In the genomic region with DNA sequence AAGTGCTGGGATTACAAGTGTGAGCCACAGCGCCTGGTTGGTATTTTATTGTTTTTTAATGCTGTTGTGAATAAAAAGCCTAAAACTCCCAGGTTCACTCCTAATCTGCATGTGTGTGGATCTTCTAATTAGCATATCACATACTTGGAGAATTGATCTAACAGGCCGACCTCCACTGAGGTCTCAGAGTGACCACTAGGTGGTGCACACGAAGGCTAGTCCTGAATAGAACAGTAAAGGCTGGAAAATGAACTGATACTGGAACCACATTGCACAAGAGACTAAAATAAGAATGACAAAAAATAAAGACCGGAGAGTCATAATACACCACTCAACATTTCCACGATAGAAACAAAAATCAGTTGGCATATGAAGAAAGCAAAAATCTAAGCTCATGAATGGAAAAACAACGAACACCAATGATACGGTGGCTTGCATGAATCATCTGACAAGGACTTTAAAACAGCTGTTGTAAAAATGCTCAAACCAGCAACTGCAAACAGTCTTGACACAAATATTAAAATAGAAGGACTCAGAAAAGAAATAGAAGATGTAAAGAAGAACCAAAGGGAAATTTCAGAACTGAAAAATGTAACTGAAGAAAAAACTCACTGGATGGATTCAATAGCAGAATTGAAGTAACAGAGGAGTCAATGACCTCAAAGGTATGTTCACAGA, we compare ENCODE assay signal across 9 cellular contexts. TPM values are rescaled to one million over a fixed set of nuclear protein-coding genes. Genes with fewer than 3 reads are reported as not detected.
DNase-seq lines count a peak whose midpoint lies in the region; ATAC-seq and TF ChIP-seq lines count a peak whose summit lies in the region.
"Had no signal": no experiment of that assay in that cellular context is flagged by ENCODE, and none has a peak within 500 bp of the region (broad histone marks: within the 10 kb centered on the region; RNA-seq: fewer than 3 reads in every experiment).

No MANE protein-coding gene starts in this region.

- DNase-seq in DMS53 (lab: John Stamatoyannopoulos, UW) (peak; percentile 69), DMS53 treated with DMSO at 0.1 percent for 48 hours (lab: John Stamatoyannopoulos, UW; ENCODE audit: unreplicated experiment) (no peak), iPS-NIHi11 (ENCODE audit: low spot score) (peak; percentile 56), upper lobe of left lung (peak in 1 of 2 donors; percentile 63), NCI-H2227 treated with DMSO at 0.1 percent for 48 hours (lab: John Stamatoyannopoulos, UW) (no peak), pons (ENCODE audit: low spot score) (no peak)
- DNase-seq in activated CD8-positive, alpha-beta memory T cell treated with anti-CD3 and anti-CD28 coated beads, Interleukin-2, amount 50 U/mL, for 4 hours = peak; percentile 30

- 51 to 57% methylated on average over 7 of the region's 7 CpGs for WGBS in upper lobe of left lung, 2 donors

- H3K36me3 ChIP-seq in upper lobe of left lung = no peaks in the 10 kb centered on the region
- H3K36me3 ChIP-seq: BLaER1 treated with 17β-estradiol and CSF1 and Interleukin-3, amounts not matched to agents 10 nM and 100 nM had no signal

- no peak overlapping the region for H3K4me3 ChIP-seq in upper lobe of left lung
- H3K4me3 ChIP-seq: BLaER1 treated with 17β-estradiol and CSF1 and Interleukin-3, amounts not matched to agents 10 nM and 100 nM had no signal

- TF ChIP-seq EP300 in upper lobe of left lung (IDR thresholded peaks at IDR 0.05) = no peak

- H3K27ac ChIP-seq in upper lobe of left lung = no peak overlapping the region
- H3K27ac ChIP-seq: BLaER1 treated with 17β-estradiol and CSF1 and Interleukin-3, amounts not matched to agents 10 nM and 100 nM had no signal

- ATAC-seq in upper lobe of left lung (ENCODE audit: low FRiP score in 2 of 2) = peak; percentile 74 to 80

- H3K9me3 ChIP-seq in upper lobe of left lung = no peaks in the 10 kb centered on the region

- H3K27me3 ChIP-seq in upper lobe of left lung = peaks cover 2 to 12% (median 10%) of the 10 kb centered on the region in 4 donors

- no peak for TF ChIP-seq POLR2A in upper lobe of left lung (IDR thresholded peaks at IDR 0.05)

- TF ChIP-seq CTCF in LNCAP (IDR thresholded peaks at IDR 0.05) = peak; percentile 87
- peak; percentile 59 to 74 (median 64) for TF ChIP-seq CTCF in upper lobe of left lung (IDR thresholded peaks at IDR 0.05)

- peaks cover 9 to 22% (median 11%) of the 10 kb centered on the region in 4 donors for H3K4me1 ChIP-seq in upper lobe of left lung

RNA-seq across cellular contexts. Expression of gene PIM3, which starts 19.2 kb away (rescaled TPM):
- total RNA-seq in upper lobe of left lung = 100 to 1,000 TPM; 131 to 246 (median 156) TPM

RNA-seq across cellular contexts. Expression of gene IL17REL, which starts 32.8 kb away (rescaled TPM):
- total RNA-seq in upper lobe of left lung = under 1 TPM in 1 of 6 donors, not detected in 5; 0.06 TPM

Comparison
In these comparisons a context has a peak if more than half of its experiments do, and no peak if none do; other contexts are left out.
1. DNase-seq: peak in DMS53 (single experiment), activated CD8-positive, alpha-beta memory T cell treated with anti-CD3 and anti-CD28 coated beads, Interleukin-2, amount 50 U/mL, for 4 hours (single experiment) and iPS-NIHi11 (single experiment); none in DMS53 treated with DMSO at 0.1 percent for 48 hours (single experiment), NCI-H2227 treated with DMSO at 0.1 percent for 48 hours (single experiment) and pons (single experiment).